In the genomic region with DNA sequence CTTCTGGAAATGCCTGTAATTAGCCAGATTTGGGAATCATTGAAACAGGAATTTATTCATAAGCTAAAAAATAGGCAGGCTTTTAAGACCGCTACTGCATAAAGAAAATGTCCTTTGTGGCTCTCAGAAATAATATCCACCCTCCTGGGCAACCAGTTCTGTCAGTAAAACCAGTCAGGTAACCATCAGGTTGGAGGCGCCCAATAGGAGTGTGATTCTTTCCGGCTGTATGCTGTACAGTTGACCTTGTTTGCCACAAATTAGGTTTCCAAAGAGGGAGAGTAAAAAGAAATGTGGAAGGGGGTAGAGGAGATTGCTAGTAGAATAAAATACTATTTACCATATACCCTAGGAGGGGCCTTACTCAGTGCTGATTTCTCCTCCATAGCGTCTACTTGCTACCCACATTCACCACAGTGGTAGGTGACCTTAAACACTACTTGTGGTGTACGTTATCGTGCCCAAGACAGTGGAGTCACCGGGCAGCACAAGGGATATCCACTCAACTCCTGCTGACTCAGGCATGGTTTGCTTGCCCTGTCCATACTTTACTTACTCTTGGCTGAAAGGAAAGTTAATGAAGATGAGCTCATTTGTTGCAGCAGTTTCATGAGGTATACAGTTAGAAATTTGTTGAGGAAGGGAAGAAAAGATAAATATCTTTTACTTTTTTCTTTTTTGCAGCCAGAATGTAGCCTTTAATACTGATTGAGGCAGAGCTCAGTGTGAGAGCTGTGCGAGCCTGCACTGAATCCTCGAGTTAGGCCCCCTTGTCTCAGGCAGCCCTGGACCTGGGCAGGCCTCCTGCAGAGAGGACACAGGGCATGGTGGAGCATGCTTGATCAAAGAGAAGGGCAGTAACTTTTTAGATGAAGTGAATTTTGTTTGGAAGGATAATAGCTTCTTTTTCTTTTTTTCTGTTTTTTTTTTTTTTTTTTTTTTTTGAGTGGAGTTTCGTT, we compare ENCODE assay signal across 12 cellular contexts.
DNase-seq lines count a peak whose midpoint lies in the region; ATAC-seq and TF ChIP-seq lines count a peak whose summit lies in the region.
"Had no signal": no experiment of that assay in that cellular context is flagged by ENCODE, and none has a peak within 500 bp of the region (broad histone marks: within the 10 kb centered on the region; RNA-seq: fewer than 3 reads in every experiment).

No MANE protein-coding gene starts in this region.

- H3K4me3 ChIP-seq in adipocyte (ENCODE audit: low read length) (no peak overlapping the region), upper lobe of left lung (no peak overlapping the region)
- H3K4me3 ChIP-seq: body of pancreas had no signal

- no peak for TF ChIP-seq CTCF in upper lobe of left lung (IDR thresholded peaks at IDR 0.05)
- TF ChIP-seq CTCF in CD4-positive, alpha-beta T cell (IDR thresholded peaks at IDR 0.05) = no peak

- no peak for TF ChIP-seq EP300 in upper lobe of left lung (IDR thresholded peaks at IDR 0.05)

- no peak for TF ChIP-seq POLR2A in upper lobe of left lung (IDR thresholded peaks at IDR 0.05)

- H3K9me3 ChIP-seq in adipocyte (ENCODE audit: control insufficient read depth, low read length) = no peaks in the 10 kb centered on the region
- no peaks in the 10 kb centered on the region for H3K9me3 ChIP-seq in upper lobe of left lung
- no peaks in the 10 kb centered on the region for H3K9me3 ChIP-seq in CD4-positive, alpha-beta T cell (ENCODE audit: control insufficient read depth, low read length)
- H3K9me3 ChIP-seq: body of pancreas had no signal

- intact Hi-C loops in CD4-positive, alpha-beta T cell (cut with DNase I, micrococcal nuclease) = no loop called here

- H3K36me3 ChIP-seq in adipocyte (ENCODE audit: control insufficient read depth, insufficient read depth, low read length, severe bottlenecking) (no peaks in the 10 kb centered on the region), upper lobe of left lung (no peaks in the 10 kb centered on the region)

- H3K4me1 Mint-ChIP-seq in activated naive CD8-positive, alpha-beta T cell (ENCODE audit: low read depth) = peaks cover 25% of the 10 kb centered on the region
- peaks cover 15% of the 10 kb centered on the region for H3K4me1 Mint-ChIP-seq in activated naive CD8-positive, alpha-beta T cell treated with anti-CD3 and anti-CD28 coated beads for 36 hours
- H3K4me1 Mint-ChIP-seq in CD4-positive, alpha-beta T cell (ENCODE audit: low read depth) = peaks cover 21% of the 10 kb centered on the region

- 77 to 92% methylated on average over 10 of the region's 10 CpGs for WGBS in upper lobe of left lung, 2 donors

- no peak for DNase-seq in activated naive CD8-positive, alpha-beta T cell treated with anti-CD3 and anti-CD28 coated beads for 36 hours
- DNase-seq in adipocyte (ENCODE audit: low read depth) (peak; percentile 45), left lobe of liver (ENCODE audit: low spot score) (no peak), upper lobe of left lung (no peak), NK-92 (lab: John Stamatoyannopoulos, UW; ENCODE audit: unreplicated experiment) (no peak), HuH-7.5 (ENCODE audit: low spot score) (no peak)
- no peak for DNase-seq in CD4-positive, alpha-beta T cell
- DNase-seq: activated CD4-positive, alpha-beta T cell treated with anti-CD3 and anti-CD28 coated beads, Interleukin-2, amount 10 ng/mL, durations not matched to agents 24 days and 14 days; AML-193; body of pancreas; posterior cingulate gyrus had no signal

- H3K4me1 ChIP-seq in adipocyte (ENCODE audit: control insufficient read depth, insufficient read depth, low read length) (peaks cover 7% of the 10 kb centered on the region), upper lobe of left lung (peaks cover 5 to 24% (median 14%) of the 10 kb centered on the region in 4 donors)

- H3K27ac Mint-ChIP-seq in activated naive CD8-positive, alpha-beta T cell = peak overlapping the region; percentile 25
- no peak overlapping the region for H3K27ac Mint-ChIP-seq in activated naive CD8-positive, alpha-beta T cell treated with anti-CD3 and anti-CD28 coated beads for 36 hours
- H3K27ac Mint-ChIP-seq in CD4-positive, alpha-beta T cell = no peak overlapping the region
- H3K27ac Mint-ChIP-seq: activated CD4-positive, alpha-beta T cell treated with anti-CD3 and anti-CD28 coated beads, Interleukin-2, amount 10 ng/mL, durations not matched to agents 24 days and 14 days had no signal

- POLR2A ChIA-PET in CD4-positive, alpha-beta T cell (lab: Charles Lee) = interaction anchor here (0.9 kb wide), 1 partner anchor 18 kb away, joined by 3 read pairs; no protein-coding TSS in a partner anchor

- CTCF ChIA-PET in CD4-positive, alpha-beta T cell (lab: Charles Lee) = interaction anchor here (1.1 kb wide), 1 partner anchor 77 kb away, joined by 5 read pairs; a partner anchor contains a TSS

- no peak overlapping the region for H3K9ac ChIP-seq in adipocyte (ENCODE audit: low read length)

- H3K36me3 Mint-ChIP-seq in activated naive CD8-positive, alpha-beta T cell = peaks cover 2% of the 10 kb centered on the region
- peaks cover 6% of the 10 kb centered on the region for H3K36me3 Mint-ChIP-seq in activated naive CD8-positive, alpha-beta T cell treated with anti-CD3 and anti-CD28 coated beads for 36 hours
- H3K36me3 Mint-ChIP-seq in CD4-positive, alpha-beta T cell (ENCODE audit: low read depth) = peaks cover 11% of the 10 kb centered on the region

- no peak overlapping the region for H3K4me3 Mint-ChIP-seq in activated naive CD8-positive, alpha-beta T cell
- H3K4me3 Mint-ChIP-seq in activated naive CD8-positive, alpha-beta T cell treated with anti-CD3 and anti-CD28 coated beads for 36 hours = no peak overlapping the region
- H3K4me3 Mint-ChIP-seq in CD4-positive, alpha-beta T cell = no peak overlapping the region
- H3K4me3 Mint-ChIP-seq: activated CD4-positive, alpha-beta T cell treated with anti-CD3 and anti-CD28 coated beads, Interleukin-2, amount 10 ng/mL, durations not matched to agents 24 days and 14 days had no signal

- no peaks in the 10 kb centered on the region for H3K27me3 Mint-ChIP-seq in activated naive CD8-positive, alpha-beta T cell
- no peaks in the 10 kb centered on the region for H3K27me3 Mint-ChIP-seq in activated naive CD8-positive, alpha-beta T cell treated with anti-CD3 and anti-CD28 coated beads for 36 hours
- H3K27me3 Mint-ChIP-seq in CD4-positive, alpha-beta T cell = no peaks in the 10 kb centered on the region
- H3K27me3 Mint-ChIP-seq: activated CD4-positive, alpha-beta T cell treated with anti-CD3 and anti-CD28 coated beads, Interleukin-2, amount 10 ng/mL, durations not matched to agents 24 days and 14 days had no signal

- ATAC-seq in left lobe of liver (peak; percentile 41), upper lobe of left lung (ENCODE audit: low FRiP score in 2 of 2) (peak; percentile 31 to 43)
- ATAC-seq in CD4-positive, alpha-beta T cell (ENCODE audit: poor library complexity) = no peak
- ATAC-seq: body of pancreas had no signal

- H3K27ac ChIP-seq in upper lobe of left lung = peak overlapping the region in 1 of 4 donors; percentile 19
- no peak overlapping the region for H3K27ac ChIP-seq in CD4-positive, alpha-beta T cell (ENCODE audit: low read depth, low read length)
- H3K27ac ChIP-seq: body of pancreas had no signal

- H3K9me3 Mint-ChIP-seq in activated naive CD8-positive, alpha-beta T cell (ENCODE audit: low read depth) = no peaks in the 10 kb centered on the region
- no peaks in the 10 kb centered on the region for H3K9me3 Mint-ChIP-seq in activated naive CD8-positive, alpha-beta T cell treated with anti-CD3 and anti-CD28 coated beads for 36 hours
- H3K9me3 Mint-ChIP-seq in CD4-positive, alpha-beta T cell = no peaks in the 10 kb centered on the region
- H3K9me3 Mint-ChIP-seq: activated CD4-positive, alpha-beta T cell treated with anti-CD3 and anti-CD28 coated beads, Interleukin-2, amount 10 ng/mL, durations not matched to agents 24 days and 14 days had no signal

- no peaks in the 10 kb centered on the region for H3K27me3 ChIP-seq in adipocyte (replicated peaks; ENCODE audit: control insufficient read depth, insufficient read depth, low read length)
- no peaks in the 10 kb centered on the region for H3K27me3 ChIP-seq in upper lobe of left lung
- no peaks in the 10 kb centered on the region for H3K27me3 ChIP-seq in CD4-positive, alpha-beta T cell (ENCODE audit: control insufficient read depth, insufficient read depth, low read length)
- H3K27me3 ChIP-seq: body of pancreas had no signal
